In the genomic region with DNA sequence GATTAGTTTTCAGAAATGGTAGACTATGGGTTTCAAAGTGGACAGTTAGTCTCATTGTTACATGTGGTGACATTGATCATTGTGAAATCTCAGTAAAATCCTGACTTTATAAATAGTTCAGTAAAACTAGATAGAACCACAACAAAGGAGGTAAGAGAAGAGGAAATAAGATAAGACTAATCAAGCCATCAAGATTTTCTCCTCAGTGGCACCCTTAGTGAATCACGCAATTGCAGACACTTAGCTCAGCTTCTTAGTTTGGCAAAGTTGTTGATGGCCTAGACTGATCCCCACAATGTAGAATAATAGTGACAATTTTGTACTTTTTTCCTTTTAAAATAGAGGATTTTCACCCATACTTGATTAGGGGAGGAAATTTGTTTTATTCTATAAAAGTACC, we compare ENCODE assay signal across 9 cellular contexts.
"Had no signal": no experiment of that assay in that cellular context is flagged by ENCODE, and none has a peak within 500 bp of the region (broad histone marks: within the 10 kb centered on the region; RNA-seq: fewer than 3 reads in every experiment).

No MANE protein-coding gene starts in this region.

- H3K4me2 ChIP-seq: GM23338 had no signal

- ATAC-seq: GM23338, HCT116 had no signal

- H3K9ac ChIP-seq: GM23248 had no signal

- H3K27ac ChIP-seq: GM23248 had no signal

- H3K4me3 Mint-ChIP-seq: GM23338, H9, HFFc6 had no signal

- DNase-seq: GM23248, GOT3, H7, H9, HCEC 1CT, HFFc6 had no signal

- H3K4me1 Mint-ChIP-seq: GM23338, H9 had no signal

- H3K4me3 ChIP-seq: GM23248, GM23338, HAP-1 had no signal

- H2AFZ ChIP-seq: GM23248, GM23338 had no signal

- H3K9me3 ChIP-seq: HAP-1 had no signal

- H3K9me3 Mint-ChIP-seq: GM23338, H9, HFFc6 had no signal

- H3K36me3 ChIP-seq: HAP-1 had no signal

- H3K27ac Mint-ChIP-seq: GM23338, H9, HFFc6 had no signal
